ENCODE assay signal across 4 cellular contexts in the genomic region with DNA sequence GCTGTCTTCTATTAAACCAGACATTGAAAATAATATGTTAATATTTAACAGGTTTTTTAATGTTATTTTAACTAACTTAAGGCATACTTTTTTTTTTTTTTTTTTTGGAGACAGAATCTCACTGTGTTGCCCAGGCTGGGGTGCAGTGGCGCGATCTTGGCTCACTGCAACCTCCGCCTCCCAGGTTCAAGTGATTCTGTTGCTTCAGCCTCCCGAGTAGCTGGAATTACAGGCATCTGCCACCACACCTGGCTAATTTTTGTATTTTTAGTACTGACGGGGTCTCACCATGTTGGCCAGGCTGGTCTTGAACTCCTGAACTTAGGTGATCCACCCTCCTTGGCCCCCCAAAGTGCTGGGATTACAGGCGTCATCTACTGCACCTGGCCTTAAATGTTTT.
A peak's percentile ranks its signal among the peaks of the same experiment; 100 is the strongest.
DNase-seq lines count a peak whose midpoint lies in the region; ATAC-seq, FAIRE-seq and TF ChIP-seq lines count a peak whose summit lies in the region.
"Not testable (repeated sequence)": the region's sequence is repeated elsewhere in the genome, so short reads cannot be mapped to it uniquely, and the experiment has no call there.

No MANE protein-coding gene starts in this region.

- not testable (repeated sequence) for FAIRE-seq in HepG2 (lab: Jason Lieb, UNC)

- POLR2A ChIA-PET in HEK293 (lab: Yijun Ruan, JAX); WTC11 (lab: Charles Lee); HepG2 (lab: Yijun Ruan, JAX): not testable (repeated sequence)

- not testable (repeated sequence) for H3K9me3 Mint-ChIP-seq in WTC11

- not testable (repeated sequence) for TF ChIP-seq RAD21 in HepG2 (CRISPR knock-in tag; IDR thresholded peaks at IDR 0.05)

- H3K36me3 Mint-ChIP-seq in WTC11: not testable (repeated sequence)

- H3K36me3 ChIP-seq in HEK293 (ENCODE audit: control insufficient read depth in 2 of 2, insufficient read depth in 1 of 2, low read length in 2 of 2); HepG2 (replicated peaks in 1 of 2; ENCODE audit: control insufficient read depth in 1 of 2, insufficient read depth in 2 of 2, low read length in 2 of 2): not testable (repeated sequence)

- peaks cover 12% of the 10 kb centered on the region for H3K79me2 ChIP-seq in HepG2 (ENCODE audit: insufficient read depth, low read length)

- H3K4me1 Mint-ChIP-seq in WTC11: peaks cover 23% of the 10 kb centered on the region

- H4K20me1 ChIP-seq in HepG2 (ENCODE audit: insufficient read depth, low read length): not testable (repeated sequence)

- not testable (repeated sequence) for H3K9ac ChIP-seq in HepG2 (ENCODE audit: insufficient read depth, low read depth, low read length)

- not testable (repeated sequence) for H3K9me3 ChIP-seq in HEK293 (ENCODE audit: control insufficient read depth, insufficient read depth, low read depth, low read length); HepG2 (ENCODE audit: low read length)

- H2AFZ ChIP-seq in HepG2 (ENCODE audit: low read length): not testable (repeated sequence)

- CTCF ChIA-PET in HEK293 (lab: Yijun Ruan, JAX) (interaction anchor here (1.0 kb wide), 1 partner anchor 19 kb away, joined by 3 read pairs; no protein-coding TSS in a partner anchor), WTC11 (lab: Charles Lee) (interaction anchor here (0.7 kb wide), 1 partner anchor 235 kb away, joined by 4 read pairs; no protein-coding TSS in a partner anchor)
- CTCF ChIA-PET in HepG2 (lab: Yijun Ruan, JAX; ENCODE audit: low intra/inter-chr PET ratio, low total read pairs): not testable (repeated sequence)

- not testable (repeated sequence) for H3K27me3 Mint-ChIP-seq in WTC11 (ENCODE audit: low read depth)

- not testable (repeated sequence) for TF ChIP-seq CTCF in HEK293 (tag by site-specific recombination; IDR thresholded peaks at IDR 0.05); WTC11 (IDR thresholded peaks at IDR 0.05); HepG2 (CRISPR knock-in tag; IDR thresholded peaks at IDR 0.05)

- H3K4me3 ChIP-seq in HEK293 (ENCODE audit: low read depth, low read length); HepG2 (replicated peaks in 1 of 3; ENCODE audit: insufficient read depth in 1 of 3, low read depth in 2 of 3, low read length in 3 of 3): not testable (repeated sequence)

- 95% methylated on average over 6 of the region's 6 CpGs for WGBS in HepG2 (ENCODE audit: low lambda C conversion rate)

- intact Hi-C loops in HepG2 (cut with micrococcal nuclease; ENCODE audit: unreplicated experiment): not testable (repeated sequence)

- H3K27ac ChIP-seq in HEK293 (ENCODE audit: extremely low read depth, low read depth, low read length); HepG2 (ENCODE audit: extremely low read length, insufficient read depth, low read length): not testable (repeated sequence)

- ATAC-seq in WTC11, HepG2: not testable (repeated sequence)

- not testable (repeated sequence) for H3K27ac Mint-ChIP-seq in WTC11

- H3K4me2 ChIP-seq in HepG2 (ENCODE audit: low read depth, low read length): not testable (repeated sequence)

- not testable (repeated sequence) for DNase-seq in WTC11 (ENCODE audit: low spot score); HepG2 (ENCODE audit: low spot score)
- peak; percentile 25 for DNase-seq in activated CD8-positive, alpha-beta memory T cell treated with anti-CD3 and anti-CD28 coated beads, Interleukin-2, amount 50 U/mL, for 48 hours

- not testable (repeated sequence) for H3K4me3 Mint-ChIP-seq in WTC11

- TF ChIP-seq EP300 in HepG2 (IDR thresholded peaks at IDR 0.05; ENCODE audit: low read depth in 2 of 2, low read length in 2 of 2); HepG2 (CRISPR knock-in tag; IDR thresholded peaks at IDR 0.05; ENCODE audit: borderline replicate concordance): not testable (repeated sequence)

- not testable (repeated sequence) for H3K27me3 ChIP-seq in HepG2 (ENCODE audit: control insufficient read depth in 1 of 2, insufficient read depth in 2 of 2, low read length in 2 of 2)

- TF ChIP-seq POLR2A in HepG2 (IDR thresholded peaks at IDR 0.05; ENCODE audit: insufficient read depth in 1 of 2, low read depth in 2 of 2, low read length in 2 of 2): not testable (repeated sequence)

- H3K4me1 ChIP-seq in HEK293 (ENCODE audit: control insufficient read depth, insufficient read depth, low read length): not testable (repeated sequence)
- peaks cover 41% of the 10 kb centered on the region for H3K4me1 ChIP-seq in HepG2 (ENCODE audit: insufficient read depth, low read length)

- in situ Hi-C loops in HepG2 (cut with HindIII; ENCODE audit: extremely low pct_ligation_motif_present, low pct_unique_long_range_greater_than_20kb): not testable (repeated sequence)

- not testable (repeated sequence) for BruUV-seq in HepG2 (replicated peaks; lab: Mats Ljungman, UMichigan)

TF ChIP-seq in HEK293, 187 proteins besides CTCF, POLR2A, EP300 and RAD21:
- peak; percentile 81 for TF ChIP-seq ZNF121 (tag by site-specific recombination; IDR thresholded peaks at IDR 0.05)

TF ChIP-seq in WTC11, 78 proteins besides CTCF, POLR2A, EP300 and RAD21:
- peak; percentile 85 for TF ChIP-seq ZNF121 (CRISPR knock-in tag; IDR thresholded peaks at IDR 0.05)

TF ChIP-seq in HepG2, 621 proteins besides CTCF, POLR2A, EP300 and RAD21:
- peak; percentile 59; the same call in 1 of the 2 replicates for TF ChIP-seq ZNF121 (CRISPR knock-in tag; IDR thresholded peaks at IDR 0.05)
